Comparison of ENCODE assay signal across 8 cellular contexts in the genomic region with DNA sequence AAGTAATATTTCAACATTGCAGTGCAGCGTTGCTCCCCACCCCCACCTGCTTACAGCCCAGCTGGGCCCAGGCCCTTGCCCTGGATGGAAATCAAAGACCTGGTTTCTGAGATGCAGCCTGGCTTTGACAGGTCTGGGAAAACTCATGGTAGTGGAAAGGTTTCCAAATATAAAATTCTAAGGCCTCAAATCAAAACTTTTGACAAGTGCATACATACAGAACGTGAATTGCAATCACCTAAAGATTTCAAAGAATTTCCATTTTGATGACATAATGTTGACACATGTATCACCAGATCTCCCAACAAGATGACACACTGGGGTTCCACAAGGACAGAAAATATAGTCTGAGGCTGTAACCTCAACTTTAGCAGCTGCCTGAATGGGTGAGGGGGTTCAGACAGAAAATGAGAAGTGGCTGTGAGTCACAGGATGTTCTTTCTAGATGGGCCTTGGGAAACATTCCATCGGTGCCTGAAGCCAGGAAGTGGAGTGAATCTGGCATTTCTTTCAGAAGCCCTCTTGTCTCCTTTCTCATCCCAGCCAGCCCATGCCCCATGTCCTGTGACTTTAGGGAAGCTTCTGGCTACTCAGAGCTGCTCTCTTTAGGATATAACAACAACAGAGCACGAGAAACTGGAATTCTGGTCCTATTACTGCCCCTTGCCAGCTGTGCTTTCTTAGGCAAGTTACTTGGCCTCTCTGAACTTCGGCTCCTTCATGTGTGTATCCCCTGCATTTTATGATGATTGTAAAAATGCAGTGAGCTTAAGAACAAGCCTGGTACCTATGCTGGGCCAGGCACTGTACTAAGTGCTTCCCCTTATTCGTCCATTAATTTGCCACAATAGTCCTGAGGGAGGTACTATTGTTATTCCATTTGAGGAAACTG. TPM values are rescaled to one million over a fixed set of nuclear protein-coding genes. Genes with fewer than 3 reads are reported as not detected.
DNase-seq lines count a peak whose midpoint lies in the region; ATAC-seq and TF ChIP-seq lines count a peak whose summit lies in the region.

No MANE protein-coding gene starts in this region.

- H3K9me3 Mint-ChIP-seq in activated CD4-positive, alpha-beta memory T cell treated with anti-CD3 and anti-CD28 coated beads, Interleukin-2, amount 10 ng/mL, durations not matched to agents 7 days and 5 days: no peaks in the 10 kb centered on the region

- no peak overlapping the region for H3K4me3 ChIP-seq in retinal pigment epithelial cell (ENCODE audit: low read length)

- TF ChIP-seq CTCF in retinal pigment epithelial cell (conservative IDR thresholded peaks at IDR 0.05; ENCODE audit: low read depth, low read length): no peak

- POLR2A ChIA-PET in activated CD4-positive, alpha-beta memory T cell treated with anti-CD3 and anti-CD28 coated beads, Interleukin-2, amount 10 ng/mL, durations not matched to agents 7 days and 5 days (lab: Charles Lee): interaction anchor here (0.6 kb wide), 1 partner anchor 10 kb away, joined by 3 read pairs; no protein-coding TSS in a partner anchor

- no peak overlapping the region for H3K4me3 Mint-ChIP-seq in activated CD4-positive, alpha-beta memory T cell treated with anti-CD3 and anti-CD28 coated beads, Interleukin-2, amount 10 ng/mL, durations not matched to agents 7 days and 5 days

- H3K36me3 Mint-ChIP-seq in activated CD4-positive, alpha-beta memory T cell treated with anti-CD3 and anti-CD28 coated beads, Interleukin-2, amount 10 ng/mL, durations not matched to agents 7 days and 5 days (ENCODE audit: low read depth): no peaks in the 10 kb centered on the region

- H3K27me3 Mint-ChIP-seq in activated CD4-positive, alpha-beta memory T cell treated with anti-CD3 and anti-CD28 coated beads, Interleukin-2, amount 10 ng/mL, durations not matched to agents 7 days and 5 days: no peaks in the 10 kb centered on the region

- CTCF ChIA-PET in activated CD4-positive, alpha-beta memory T cell treated with anti-CD3 and anti-CD28 coated beads, Interleukin-2, amount 10 ng/mL, durations not matched to agents 7 days and 5 days (lab: Charles Lee): interaction anchor here (1.1 to 2.2 kb wide), 2 partner anchors 10 kb away, joined by 4 to 9 read pairs; no protein-coding TSS in a partner anchor

- no peak overlapping the region for H3K27ac Mint-ChIP-seq in activated CD4-positive, alpha-beta memory T cell treated with anti-CD3 and anti-CD28 coated beads, Interleukin-2, amount 10 ng/mL, durations not matched to agents 7 days and 5 days

- ATAC-seq in SK-N-SH treated with all-trans-retinoic acid at 6 μM for 48 hours (peak; percentile 76), Right ventricle myocardium superior (ENCODE audit: poor library complexity) (peak; percentile 44), HG02623 (IDR thresholded peaks at IDR 0.05; ENCODE audit: unreplicated experiment) (no peak)

- DNase-seq in GM03348 (ENCODE audit: low spot score) (peak; percentile 84), Right ventricle myocardium superior (no peak), retinal pigment epithelial cell (ENCODE audit: low read depth) (peak; percentile 65), NCI-H2081 treated with DMSO at 0.1 percent for 48 hours (lab: John Stamatoyannopoulos, UW) (no peak)
- no peak for DNase-seq in activated CD4-positive, alpha-beta memory T cell treated with anti-CD3 and anti-CD28 coated beads, Interleukin-2, amount 10 ng/mL, durations not matched to agents 7 days and 5 days
- DNase-seq in stimulated activated CD8-positive, alpha-beta memory T cell treated with anti-CD3 and anti-CD28 coated beads, Interleukin-4, amount 100 ng/mL, for 48 hours: no peak

- H3K4me1 Mint-ChIP-seq in activated CD4-positive, alpha-beta memory T cell treated with anti-CD3 and anti-CD28 coated beads, Interleukin-2, amount 10 ng/mL, durations not matched to agents 7 days and 5 days: no peaks in the 10 kb centered on the region

- intact Hi-C loops in Right ventricle myocardium superior (cut with DNase I): no loop called here

TF ChIP-seq in SK-N-SH treated with all-trans-retinoic acid at 6 μM for 48 hours, 23 proteins besides CTCF, POLR2A, EP300 and RAD21 (continues in another document):
- TF ChIP-seq CREB5 (CRISPR knock-in tag; IDR thresholded peaks at IDR 0.05; ENCODE audit: low read depth): peak; percentile 83
- TF ChIP-seq ARNTL (CRISPR knock-in tag; IDR thresholded peaks at IDR 0.05; ENCODE audit: borderline replicate concordance, low read depth): no peak
- TF ChIP-seq PATZ1 (CRISPR knock-in tag; IDR thresholded peaks at IDR 0.05; ENCODE audit: borderline replicate concordance): no peak
- TF ChIP-seq ESRRG (CRISPR knock-in tag; IDR thresholded peaks at IDR 0.05): no peak
- no peak for TF ChIP-seq ZFP3 (CRISPR knock-in tag; IDR thresholded peaks at IDR 0.05)
- TF ChIP-seq, protein P1, sequence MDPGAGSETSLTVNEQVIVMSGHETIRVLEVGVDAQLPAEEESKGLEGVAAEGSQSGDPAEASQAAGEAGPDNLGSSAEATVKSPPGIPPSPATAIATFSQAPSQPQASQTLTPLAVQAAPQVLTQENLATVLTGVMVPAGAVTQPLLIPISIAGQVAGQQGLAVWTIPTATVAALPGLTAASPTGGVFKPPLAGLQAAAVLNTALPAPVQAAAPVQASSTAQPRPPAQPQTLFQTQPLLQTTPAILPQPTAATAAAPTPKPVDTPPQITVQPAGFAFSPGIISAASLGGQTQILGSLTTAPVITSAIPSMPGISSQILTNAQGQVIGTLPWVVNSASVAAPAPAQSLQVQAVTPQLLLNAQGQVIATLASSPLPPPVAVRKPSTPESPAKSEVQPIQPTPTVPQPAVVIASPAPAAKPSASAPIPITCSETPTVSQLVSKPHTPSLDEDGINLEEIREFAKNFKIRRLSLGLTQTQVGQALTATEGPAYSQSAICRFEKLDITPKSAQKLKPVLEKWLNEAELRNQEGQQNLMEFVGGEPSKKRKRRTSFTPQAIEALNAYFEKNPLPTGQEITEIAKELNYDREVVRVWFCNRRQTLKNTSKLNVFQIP (CRISPR knock-in tag; IDR thresholded peaks at IDR 0.05; ENCODE audit: borderline replicate concordance, low read depth): 0 out of 2 replicates have a peak, but pooled peaks have one; percentile 18
- TF ChIP-seq, protein P2, sequence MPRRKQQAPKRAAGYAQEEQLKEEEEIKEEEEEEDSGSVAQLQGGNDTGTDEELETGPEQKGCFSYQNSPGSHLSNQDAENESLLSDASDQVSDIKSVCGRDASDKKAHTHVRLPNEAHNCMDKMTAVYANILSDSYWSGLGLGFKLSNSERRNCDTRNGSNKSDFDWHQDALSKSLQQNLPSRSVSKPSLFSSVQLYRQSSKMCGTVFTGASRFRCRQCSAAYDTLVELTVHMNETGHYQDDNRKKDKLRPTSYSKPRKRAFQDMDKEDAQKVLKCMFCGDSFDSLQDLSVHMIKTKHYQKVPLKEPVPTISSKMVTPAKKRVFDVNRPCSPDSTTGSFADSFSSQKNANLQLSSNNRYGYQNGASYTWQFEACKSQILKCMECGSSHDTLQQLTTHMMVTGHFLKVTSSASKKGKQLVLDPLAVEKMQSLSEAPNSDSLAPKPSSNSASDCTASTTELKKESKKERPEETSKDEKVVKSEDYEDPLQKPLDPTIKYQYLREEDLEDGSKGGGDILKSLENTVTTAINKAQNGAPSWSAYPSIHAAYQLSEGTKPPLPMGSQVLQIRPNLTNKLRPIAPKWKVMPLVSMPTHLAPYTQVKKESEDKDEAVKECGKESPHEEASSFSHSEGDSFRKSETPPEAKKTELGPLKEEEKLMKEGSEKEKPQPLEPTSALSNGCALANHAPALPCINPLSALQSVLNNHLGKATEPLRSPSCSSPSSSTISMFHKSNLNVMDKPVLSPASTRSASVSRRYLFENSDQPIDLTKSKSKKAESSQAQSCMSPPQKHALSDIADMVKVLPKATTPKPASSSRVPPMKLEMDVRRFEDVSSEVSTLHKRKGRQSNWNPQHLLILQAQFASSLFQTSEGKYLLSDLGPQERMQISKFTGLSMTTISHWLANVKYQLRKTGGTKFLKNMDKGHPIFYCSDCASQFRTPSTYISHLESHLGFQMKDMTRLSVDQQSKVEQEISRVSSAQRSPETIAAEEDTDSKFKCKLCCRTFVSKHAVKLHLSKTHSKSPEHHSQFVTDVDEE (CRISPR knock-in tag; IDR thresholded peaks at IDR 0.05): no peak
- no peak for TF ChIP-seq CSDC2 (CRISPR knock-in tag; IDR thresholded peaks at IDR 0.05)
- no peak for TF ChIP-seq ZNF8 (CRISPR knock-in tag; IDR thresholded peaks at IDR 0.05)
- TF ChIP-seq TCF4 (CRISPR knock-in tag; IDR thresholded peaks at IDR 0.05; ENCODE audit: borderline replicate concordance): no peak
- peak; percentile 80 for TF ChIP-seq ISL1 (CRISPR knock-in tag; IDR thresholded peaks at IDR 0.05)
- TF ChIP-seq GLIS3 (CRISPR knock-in tag; IDR thresholded peaks at IDR 0.05): no peak
- no peak for TF ChIP-seq ZNF565 (CRISPR knock-in tag; conservative IDR thresholded peaks at IDR 0.05; ENCODE audit: low read depth)
- TF ChIP-seq SNAI2 (CRISPR knock-in tag; IDR thresholded peaks at IDR 0.05): no peak

RNA-seq across cellular contexts. Expression of gene ABCA1, which starts 54.8 kb away (rescaled TPM):
- total RNA-seq in Right ventricle myocardium superior: 12.1 TPM
- total RNA-seq in activated CD4-positive, alpha-beta memory T cell treated with anti-CD3 and anti-CD28 coated beads, Interleukin-2, amount 10 ng/mL, durations not matched to agents 7 days and 5 days: 1 to 10 TPM in 1 of 2 experiments, under 1 TPM in 1; 0.93 to 1.6 TPM

Comparison
In these comparisons a context has a peak if more than half of its experiments do, and no peak if none do; other contexts are left out.
1. DNase-seq: peak in GM03348 (single experiment) and retinal pigment epithelial cell (single experiment); none in Right ventricle myocardium superior (single experiment), activated CD4-positive, alpha-beta memory T cell treated with anti-CD3 and anti-CD28 coated beads, Interleukin-2, amount 10 ng/mL, durations not matched to agents 7 days and 5 days (single experiment), NCI-H2081 treated with DMSO at 0.1 percent for 48 hours (single experiment) and stimulated activated CD8-positive, alpha-beta memory T cell treated with anti-CD3 and anti-CD28 coated beads, Interleukin-4, amount 100 ng/mL, for 48 hours (single experiment).